In genomic region chr20:10469599-10469998, GRCh38 we compare ENCODE assay signal across 8 cellular contexts. TPM values are rescaled to one million over a fixed set of nuclear protein-coding genes. Genes with fewer than 3 reads are reported as not detected.
DNase-seq lines count a peak whose midpoint lies in the region; ATAC-seq, FAIRE-seq and TF ChIP-seq lines count a peak whose summit lies in the region.
"Had no signal": no experiment of that assay in that cellular context is flagged by ENCODE, and none has a peak within 500 bp of the region (broad histone marks: within the 10 kb centered on the region; RNA-seq: fewer than 3 reads in every experiment).

No MANE protein-coding gene starts in this region.

- H3K9me3 ChIP-seq in HUES48 (ENCODE audit: control insufficient read depth, insufficient read depth, low read length) (no peaks in the 10 kb centered on the region), kidney (ENCODE audit: control insufficient read depth in 1 of 2, low read length in 2 of 2) (no peaks in the 10 kb centered on the region), tibial artery (no peaks in the 10 kb centered on the region)

- intact Hi-C loops in kidney (cut with DNase I), result no loop called here
- intact Hi-C loops in tibial artery (cut with DNase I; ENCODE audit: low total_unique reads), result loop anchor here (2.0 to 10.0 kb wide), 2 partner anchors 197 to 1075 kb away; no protein-coding TSS in a partner anchor

- H3K9ac ChIP-seq in HUES48 (ENCODE audit: low read depth, low read length) (no peak overlapping the region), kidney (ENCODE audit: low read length in 2 of 2) (no peak overlapping the region)

- no peak for ATAC-seq in GM18867 (IDR thresholded peaks at IDR 0.05; ENCODE audit: unreplicated experiment)
- ATAC-seq: activated T-cell treated with anti-CD3 and anti-CD28 coated beads, Interleukin-2, amount 50 U/mL, for 72 hours had no signal

- DNase-seq in GDM1 (lab: John Stamatoyannopoulos, UW) (peak; percentile 67), NCI-H82 treated with DMSO at 0.1 percent for 48 hours (lab: John Stamatoyannopoulos, UW; ENCODE audit: unreplicated experiment) (peak; percentile 51), bronchial epithelial cell (ENCODE audit: low read depth) (peak; percentile 77), kidney (no peak), tibial artery (peak; percentile 60 to 73)

- TF ChIP-seq CTCF in bronchial epithelial cell (IDR thresholded peaks at IDR 0.05; ENCODE audit: insufficient read depth, low read length, severe bottlenecking) (peak; percentile 48), kidney (IDR thresholded peaks at IDR 0.05; ENCODE audit: borderline replicate concordance, extremely low read depth, insufficient read depth) (peak; percentile 33), tibial artery (IDR thresholded peaks at IDR 0.05) (peak; percentile 68 to 76)

- H3K4me3 ChIP-seq in HUES48 (ENCODE audit: low read depth, low read length), result no peak overlapping the region
- no peak overlapping the region for H3K4me3 ChIP-seq in bronchial epithelial cell (ENCODE audit: low read depth, low read length)
- no peak overlapping the region for H3K4me3 ChIP-seq in kidney (ENCODE audit: low read length in 2 of 2)
- H3K4me3 ChIP-seq in tibial artery, result no peak overlapping the region

- peak overlapping the region; percentile 24 for H3K27ac ChIP-seq in HUES48 (ENCODE audit: low read depth, low read length)
- H3K27ac ChIP-seq in kidney (ENCODE audit: low read depth in 2 of 2, low read length in 2 of 2), result no peak overlapping the region
- H3K27ac ChIP-seq in tibial artery, result peak overlapping the region; percentile 27 to 43

- H3K27me3 ChIP-seq in HUES48 (ENCODE audit: control insufficient read depth, insufficient read depth, low read length), result no peaks in the 10 kb centered on the region
- H3K27me3 ChIP-seq in bronchial epithelial cell (ENCODE audit: control insufficient read depth, insufficient read depth, low read length), result no peaks in the 10 kb centered on the region
- H3K27me3 ChIP-seq in tibial artery, result no peaks in the 10 kb centered on the region

- H3K36me3 ChIP-seq in HUES48 (ENCODE audit: control insufficient read depth, insufficient read depth, low read length), result no peaks in the 10 kb centered on the region
- H3K36me3 ChIP-seq in bronchial epithelial cell (ENCODE audit: control insufficient read depth, insufficient read depth, low read length), result no peaks in the 10 kb centered on the region
- H3K36me3 ChIP-seq in kidney (ENCODE audit: control insufficient read depth in 1 of 2, insufficient read depth in 2 of 2, low read length in 2 of 2), result no peaks in the 10 kb centered on the region
- H3K36me3 ChIP-seq in tibial artery, result no peaks in the 10 kb centered on the region

- peaks cover 78% of the 10 kb centered on the region for H3K4me1 ChIP-seq in HUES48 (ENCODE audit: control insufficient read depth, insufficient read depth, low read length)
- H3K4me1 ChIP-seq in kidney (ENCODE audit: control insufficient read depth in 1 of 2, insufficient read depth in 1 of 2, low read depth in 1 of 2, low read length in 2 of 2), result no peaks in the 10 kb centered on the region
- peaks cover 0 to 68% (median 32%) of the 10 kb centered on the region in 4 donors for H3K4me1 ChIP-seq in tibial artery

- FAIRE-seq in bronchial epithelial cell (lab: Jason Lieb, UNC) (no peak), kidney (lab: Jason Lieb, UNC) (no peak)

RNA-seq across cellular contexts. Expression of gene SLX4IP, which starts 34.5 kb away (rescaled TPM):
- total RNA-seq in bronchial epithelial cell, result 3.9 and 4.9 TPM in 2 replicates
- 7.6 TPM for total RNA-seq in kidney
- polyA plus RNA-seq in kidney (ENCODE audit: insufficient read depth, low read depth, low replicate concordance), result 2.6 TPM

RNA-seq across cellular contexts. Expression of gene MKKS, which starts 35.6 kb away (rescaled TPM):
- total RNA-seq in bronchial epithelial cell, result 5.3 and 7.6 TPM in 2 replicates
- 17.8 TPM for total RNA-seq in kidney
- polyA plus RNA-seq in kidney (ENCODE audit: insufficient read depth, low read depth, low replicate concordance), result 49.2 TPM

Comparison
In these comparisons a context has a peak if more than half of its experiments do, and no peak if none do; other contexts are left out.
1. H3K27ac ChIP-seq: peak in HUES48 (single experiment) and tibial artery (2 of 2); none in kidney (0 of 2).
2. Peak in every context shown above with its lines, with median percentiles within 50 percentile points of each other: CTCF ChIP-seq.